In genomic region chr5:75612211-75612579, GRCh38 we compare ENCODE assay signal across 1 cellular context.
TF ChIP-seq lines count a peak whose summit lies in the region.

No MANE protein-coding gene starts in this region.

TF ChIP-seq in WTC11, 78 proteins besides CTCF, POLR2A, EP300 and RAD21 (continued from another document):
- TF ChIP-seq ZBTB21 (CRISPR knock-in tag; IDR thresholded peaks at IDR 0.05; ENCODE audit: borderline replicate concordance) (no peak), FOXJ3 (CRISPR knock-in tag; IDR thresholded peaks at IDR 0.05; ENCODE audit: borderline replicate concordance) (no peak), MAX (CRISPR knock-in tag; IDR thresholded peaks at IDR 0.05) (no peak), ZNF121 (CRISPR knock-in tag; IDR thresholded peaks at IDR 0.05) (no peak), ATF3 (CRISPR knock-in tag; conservative IDR thresholded peaks at IDR 0.05) (no peak), ZNF263 (CRISPR knock-in tag; IDR thresholded peaks at IDR 0.05; ENCODE audit: low read depth) (no peak), NR1H2 (CRISPR knock-in tag; IDR thresholded peaks at IDR 0.05) (no peak), ZNF396 (CRISPR knock-in tag; IDR thresholded peaks at IDR 0.05; ENCODE audit: borderline replicate concordance) (no peak)
